In the genomic region with DNA sequence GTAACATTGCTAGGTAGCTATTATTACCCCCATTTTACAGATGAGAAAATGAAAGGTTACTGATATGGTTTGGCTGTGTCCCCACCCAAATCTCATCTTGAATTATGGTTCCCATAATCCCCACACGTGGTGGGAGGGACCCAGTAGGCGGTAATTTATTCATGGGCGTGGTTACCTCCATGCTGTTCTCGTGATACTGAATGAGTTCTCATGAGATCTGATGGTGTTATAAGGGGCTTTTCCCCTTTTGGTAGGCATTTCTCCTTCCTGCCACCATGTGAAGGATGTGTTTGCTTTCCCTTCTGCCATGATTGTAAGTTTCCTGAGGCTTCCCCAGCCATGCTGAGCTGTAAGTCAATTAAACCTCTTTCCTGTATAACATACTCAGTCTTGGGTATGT, we compare ENCODE assay signal across 20 cellular contexts.
"Had no signal": no experiment of that assay in that cellular context is flagged by ENCODE, and none has a peak within 500 bp of the region (broad histone marks: within the 10 kb centered on the region; RNA-seq: fewer than 3 reads in every experiment).

No MANE protein-coding gene starts in this region.

- H3K4me3 Mint-ChIP-seq: natural killer cell; stimulated activated naive B cell treated with anti-CD40 and anti-IgM and Interleukin-4, amounts not matched to agents 10 μg/mL and 1 μg/mL and 100 μg/mL, for 72 hours; stimulated activated naive CD8-positive, alpha-beta T cell treated with anti-CD3 and anti-CD28 coated beads, Interleukin-15, amount 100 ng/mL, for 72 hours had no signal

- H3K36me3 ChIP-seq: heart left ventricle, left ventricle myocardium inferior, right atrium auricular region, sigmoid colon, thoracic aorta, uterus had no signal

- H3K4me1 Mint-ChIP-seq: stimulated activated naive CD8-positive, alpha-beta T cell treated with anti-CD3 and anti-CD28 coated beads, Interleukin-15, amount 100 ng/mL, for 72 hours had no signal

- H3K27me3 ChIP-seq: right atrium auricular region, sigmoid colon, uterus had no signal

- H3K27ac Mint-ChIP-seq: natural killer cell; stimulated activated naive B cell treated with anti-CD40 and anti-IgM and Interleukin-4, amounts not matched to agents 10 μg/mL and 1 μg/mL and 100 μg/mL, for 72 hours; stimulated activated naive CD8-positive, alpha-beta T cell treated with anti-CD3 and anti-CD28 coated beads, Interleukin-15, amount 100 ng/mL, for 72 hours had no signal

- H3K9me3 ChIP-seq: heart left ventricle, left ventricle myocardium inferior, right atrium auricular region, sigmoid colon, thoracic aorta, uterus had no signal

- H3K9me3 Mint-ChIP-seq: natural killer cell; stimulated activated naive CD8-positive, alpha-beta T cell treated with anti-CD3 and anti-CD28 coated beads, Interleukin-15, amount 100 ng/mL, for 72 hours had no signal

- H3K27ac ChIP-seq: coronary artery, heart left ventricle, left ventricle myocardium inferior, right atrium auricular region, sigmoid colon, thoracic aorta, uterus had no signal

- H3K36me3 Mint-ChIP-seq: natural killer cell; stimulated activated naive B cell treated with anti-CD40 and anti-IgM and Interleukin-4, amounts not matched to agents 10 μg/mL and 1 μg/mL and 100 μg/mL, for 72 hours had no signal

- ATAC-seq: esophagus mucosa; heart left ventricle; natural killer cell; stimulated activated naive B cell treated with anti-CD40 and anti-IgM and Interleukin-4, amounts not matched to agents 10 μg/mL and 1 μg/mL and 100 μg/mL, for 72 hours; stimulated activated naive CD8-positive, alpha-beta T cell treated with anti-CD3 and anti-CD28 coated beads, Interleukin-15, amount 100 ng/mL, for 72 hours had no signal

- H3K4me3 ChIP-seq: coronary artery, heart left ventricle, left ventricle myocardium inferior, right atrium auricular region, sigmoid colon, skin epidermis, thoracic aorta, uterus had no signal

- DNase-seq: effector CD8-positive, alpha-beta T cell; heart left ventricle; hypothalamus; islet precursor cell; left ventricle myocardium inferior; natural killer cell; posterior cingulate gyrus; sigmoid colon; stimulated activated CD4-positive, alpha-beta T cell treated with anti-CD3 and anti-CD28 coated beads, Interleukin-2, amount 100 ng/mL, for 24 hours; stimulated activated CD4-positive, alpha-beta T cell treated with anti-CD3 and anti-CD28 coated beads, Interleukin-4, amount 100 ng/mL, for 4 hours; stimulated activated naive B cell treated with anti-CD40 and anti-IgM and Interleukin-4, amounts not matched to agents 10 μg/mL and 1 μg/mL and 100 μg/mL, for 72 hours; stimulated activated naive CD8-positive, alpha-beta T cell treated with anti-CD3 and anti-CD28 coated beads, Interleukin-15, amount 100 ng/mL, for 72 hours; substantia nigra; trophoblast cell; uterus had no signal

- H3K4me1 ChIP-seq: right atrium auricular region, uterus had no signal
